In the genomic region with DNA sequence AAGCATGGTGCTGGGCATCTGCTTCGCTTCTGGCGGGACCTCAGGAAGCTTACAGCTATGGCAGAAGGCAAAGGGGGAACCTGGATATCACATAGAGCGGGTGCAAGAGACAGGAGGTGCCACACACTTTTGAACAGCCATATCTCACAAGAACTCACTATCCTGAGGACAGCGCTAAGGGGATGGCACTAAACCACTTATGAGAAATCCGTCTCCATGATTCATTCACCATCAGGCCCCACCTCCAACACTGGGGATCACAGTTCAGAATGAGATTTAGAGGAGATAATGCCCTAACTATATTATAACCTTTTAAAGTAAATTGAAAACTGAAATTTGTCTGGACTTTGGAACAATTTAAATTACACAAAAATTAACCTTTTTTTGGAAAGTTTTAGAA, we compare ENCODE assay signal across 20 cellular contexts. TPM values are rescaled to one million over a fixed set of nuclear protein-coding genes. Genes with fewer than 3 reads are reported as not detected.
A peak's percentile ranks its signal among the peaks of the same experiment; 100 is the strongest.
DNase-seq lines count a peak whose midpoint lies in the region; ATAC-seq and TF ChIP-seq lines count a peak whose summit lies in the region.
"Had no signal": no experiment of that assay in that cellular context is flagged by ENCODE, and none has a peak within 500 bp of the region (broad histone marks: within the 10 kb centered on the region; RNA-seq: fewer than 3 reads in every experiment).

No MANE protein-coding gene starts in this region.

- no peaks in the 10 kb centered on the region for H3K27me3 ChIP-seq in mammary epithelial cell (ENCODE audit: insufficient read depth, low read length)
- H3K27me3 ChIP-seq: BE2C, MG63, right lobe of liver, tibial artery had no signal

- H3K4me2 ChIP-seq in mammary epithelial cell (ENCODE audit: insufficient read depth, low read depth, low read length), result no peak overlapping the region

- CTCF ChIA-PET in mammary epithelial cell (lab: Charles Lee; ENCODE audit: low non-redundant PET), result no interaction called here

- 96% methylated on average over 5 of the region's 5 CpGs for WGBS in mammary epithelial cell (ENCODE audit: low coverage, missing lambda C conversion rate)

- H3K79me2 ChIP-seq in mammary epithelial cell (ENCODE audit: insufficient read depth, low read length), result peaks cover 91% of the 10 kb centered on the region

- in situ Hi-C loops in mammary epithelial cell (cut with MboI; ENCODE audit: low sequenced_read_pairs in 2 of 2), result no loop called here

- TF ChIP-seq CTCF in mammary epithelial cell (conservative IDR thresholded peaks at IDR 0.05 in 1 of 2, IDR thresholded peaks at IDR 0.05 in 1 of 2; ENCODE audit: extremely low read depth in 1 of 2, insufficient read depth in 1 of 2, low read depth in 1 of 2, low read length in 2 of 2), result no peak

- peaks cover 68% of the 10 kb centered on the region for H3K4me1 Mint-ChIP-seq in stimulated activated naive CD8-positive, alpha-beta T cell treated with anti-CD3 and anti-CD28 coated beads, Interleukin-15, amount 100 ng/mL, for 72 hours

- no peak overlapping the region for H3K4me3 ChIP-seq in mammary epithelial cell (replicated peaks in 1 of 3; ENCODE audit: insufficient read depth in 1 of 3, low read depth in 2 of 3, low read length in 3 of 3)
- H3K4me3 ChIP-seq: MG63, right lobe of liver, tibial artery had no signal

- H3K4me1 ChIP-seq in mammary epithelial cell (ENCODE audit: insufficient read depth, low read length), result peaks cover 12% of the 10 kb centered on the region

- no peaks in the 10 kb centered on the region for H3K9me3 ChIP-seq in mammary epithelial cell (replicated peaks; ENCODE audit: insufficient read depth, low read length)
- H3K9me3 ChIP-seq: BE2C, MG63, right lobe of liver, tibial artery had no signal

- ATAC-seq in stimulated activated naive CD8-positive, alpha-beta T cell treated with anti-CD3 and anti-CD28 coated beads, Interleukin-15, amount 100 ng/mL, for 72 hours, result peak; percentile 72
- no peak for ATAC-seq in GM18873 (IDR thresholded peaks at IDR 0.05; ENCODE audit: low FRiP score, unreplicated experiment)
- ATAC-seq: right lobe of liver had no signal

- peaks cover 9 to 15% of the 10 kb centered on the region in 2 donors for H3K9me3 Mint-ChIP-seq in stimulated activated naive CD8-positive, alpha-beta T cell treated with anti-CD3 and anti-CD28 coated beads, Interleukin-15, amount 100 ng/mL, for 72 hours
- H3K9me3 Mint-ChIP-seq: endodermal cell had no signal

- H3K4me3 Mint-ChIP-seq in stimulated activated naive CD8-positive, alpha-beta T cell treated with anti-CD3 and anti-CD28 coated beads, Interleukin-15, amount 100 ng/mL, for 72 hours, result peak overlapping the region in 1 of 2 donors; percentile 23
- H3K4me3 Mint-ChIP-seq: endodermal cell had no signal

- H3K36me3 ChIP-seq in mammary epithelial cell (ENCODE audit: insufficient read depth, low read length), result no peaks in the 10 kb centered on the region
- H3K36me3 ChIP-seq: BE2C, right lobe of liver, tibial artery had no signal

- intact Hi-C loops in mammary epithelial cell (cut with micrococcal nuclease), result loop anchor here (5.0 kb wide), 1 partner anchor 45 kb away; a partner anchor contains a TSS

- no TSS peak for BruUV-seq in mammary epithelial cell (replicated peaks; lab: Mats Ljungman, UMichigan)

- no peaks in the 10 kb centered on the region for H4K20me1 ChIP-seq in mammary epithelial cell (ENCODE audit: insufficient read depth, low read length)

- DNase-seq in stimulated activated CD4-positive, alpha-beta T cell treated with anti-CD3 and anti-CD28 coated beads, Interleukin-15, amount 100 ng/mL, for 24 hours, result peak; percentile 36
- DNase-seq in stimulated activated CD4-positive, alpha-beta T cell treated with anti-CD3 and anti-CD28 coated beads, Interleukin-4, amount 100 ng/mL, for 1 hour, result no peak
- peak; percentile 31 for DNase-seq in RPMI7951 (ENCODE audit: low read depth)
- peak; percentile 26 for DNase-seq in mammary epithelial cell
- DNase-seq in stimulated activated naive CD8-positive, alpha-beta T cell treated with anti-CD3 and anti-CD28 coated beads, Interleukin-15, amount 100 ng/mL, for 72 hours, result no peak
- DNase-seq in dedifferentiated amniotic fluid mesenchymal stem cell (ENCODE audit: extremely low spot score), result no peak
- DNase-seq: activated CD4-positive, alpha-beta T cell treated with anti-CD3 and anti-CD28 coated beads, Interleukin-2, amount 50 U/mL, for 48 hours; BE2C; DMS 273 treated with DMSO at 0.1 percent for 48 hours; endodermal cell; HCEC 1CT; hypothalamus; MG63; NCI-H1930; NCI-H510A treated with DMSO at 0.1 percent for 48 hours; right lobe of liver; stimulated activated CD4-positive, alpha-beta T cell treated with anti-CD3 and anti-CD28 coated beads, Interleukin-2, amount 100 ng/mL, for 48 hours; tibial artery had no signal

- dilution Hi-C loops in mammary epithelial cell (cut with HindIII; ENCODE audit: low sequenced_read_pairs), result no loop called here

- no peak overlapping the region for H3K9ac ChIP-seq in mammary epithelial cell (ENCODE audit: insufficient read depth, low read length)

- no peaks in the 10 kb centered on the region for H3K27me3 Mint-ChIP-seq in stimulated activated naive CD8-positive, alpha-beta T cell treated with anti-CD3 and anti-CD28 coated beads, Interleukin-15, amount 100 ng/mL, for 72 hours

- peak overlapping the region; percentile 36 for H3K27ac ChIP-seq in mammary epithelial cell (ENCODE audit: insufficient read depth, low read depth, low read length)
- H3K27ac ChIP-seq: right lobe of liver, tibial artery had no signal

- no peak overlapping the region for H2AFZ ChIP-seq in mammary epithelial cell (ENCODE audit: low read depth, low read length)

- no peak overlapping the region for H3K27ac Mint-ChIP-seq in stimulated activated naive CD8-positive, alpha-beta T cell treated with anti-CD3 and anti-CD28 coated beads, Interleukin-15, amount 100 ng/mL, for 72 hours
- H3K27ac Mint-ChIP-seq: endodermal cell had no signal

RNA-seq across cellular contexts. Expression of a gene that starts 37.8 kb away (rescaled TPM):
- 0.78 and 0.84 TPM in 2 replicates for total RNA-seq in RPMI7951 (2014; rRNA removed; shearing (Covaris generic))
- total RNA-seq in mammary epithelial cell, result 1 to 10 TPM; 1.5 to 2.0 TPM
- polyA plus RNA-seq in mammary epithelial cell, result 0.14 TPM
- not detected for polyA minus RNA-seq in mammary epithelial cell
- total RNA-seq: SK-MEL-5 had no signal

RNA-seq across cellular contexts. Expression of a gene that starts 44.8 kb away (rescaled TPM):
- total RNA-seq in RPMI7951 (2014; rRNA removed; shearing (Covaris generic)), result 32.5 and 46.7 TPM in 2 replicates
- 10 to 100 TPM; 21.2 to 47.3 TPM for total RNA-seq in mammary epithelial cell
- polyA plus RNA-seq in mammary epithelial cell, result 31.0 TPM
- polyA minus RNA-seq in mammary epithelial cell, result 59.2 TPM

Comparison
In these comparisons a context has a peak if more than half of its experiments do, and no peak if none do; other contexts are left out.
1. DNase-seq: peak in stimulated activated CD4-positive, alpha-beta T cell treated with anti-CD3 and anti-CD28 coated beads, Interleukin-15, amount 100 ng/mL, for 24 hours (single experiment), RPMI7951 (single experiment) and mammary epithelial cell (single experiment); none in stimulated activated CD4-positive, alpha-beta T cell treated with anti-CD3 and anti-CD28 coated beads, Interleukin-4, amount 100 ng/mL, for 1 hour (single experiment), stimulated activated naive CD8-positive, alpha-beta T cell treated with anti-CD3 and anti-CD28 coated beads, Interleukin-15, amount 100 ng/mL, for 72 hours (0 of 2) and dedifferentiated amniotic fluid mesenchymal stem cell (single experiment).